In the genomic region with DNA sequence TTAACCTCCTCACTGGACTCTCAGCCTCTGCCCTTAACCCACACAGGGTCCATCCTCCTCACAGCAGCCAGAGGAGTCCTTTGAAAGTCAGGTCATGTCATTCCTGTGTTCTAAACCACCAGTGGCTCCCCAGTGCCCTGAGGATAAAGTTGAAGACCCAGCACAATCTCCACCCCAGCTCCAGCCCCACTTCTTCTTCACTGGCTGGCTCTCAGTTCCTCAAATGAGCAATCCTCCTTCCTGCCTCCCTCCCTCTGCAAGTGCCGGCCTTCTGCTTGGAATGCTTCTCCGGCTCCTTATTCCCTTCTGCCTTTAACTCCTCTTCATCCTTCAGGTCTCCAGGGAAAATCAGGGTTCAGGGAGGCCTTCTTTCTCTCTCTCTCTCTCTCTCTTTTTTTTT, we compare ENCODE assay signal across 1 cellular context.
A peak's percentile ranks its signal among the peaks of the same experiment; 100 is the strongest.
TF ChIP-seq lines count a peak whose summit lies in the region.

No MANE protein-coding gene starts in this region.

TF ChIP-seq in K562, 482 proteins besides CTCF, POLR2A, EP300 and RAD21:
- TF ChIP-seq SPI1 (IDR thresholded peaks at IDR 0.05; ENCODE audit: borderline replicate concordance, low read depth, low read length) (peak; percentile 38; the same call in 1 of the 2 replicates), ZNF12 (CRISPR knock-in tag; IDR thresholded peaks at IDR 0.05) (no peak), FOXA3 (CRISPR knock-in tag; conservative IDR thresholded peaks at IDR 0.05 in 1 of 2, IDR thresholded peaks at IDR 0.05 in 1 of 2) (no peak), SMARCC2 (IDR thresholded peaks at IDR 0.05; ENCODE audit: low read depth) (no peak), KDM1A (IDR thresholded peaks at IDR 0.05) (no peak), HDAC3 (IDR thresholded peaks at IDR 0.05; ENCODE audit: borderline replicate concordance, partially characterized antibody) (no peak), FOXK1 (CRISPR knock-in tag; IDR thresholded peaks at IDR 0.05; ENCODE audit: borderline replicate concordance) (no peak), POLR2AphosphoS2 (IDR thresholded peaks at IDR 0.05; ENCODE audit: low read length) (no peak)
- TF ChIP-seq, protein P1, sequence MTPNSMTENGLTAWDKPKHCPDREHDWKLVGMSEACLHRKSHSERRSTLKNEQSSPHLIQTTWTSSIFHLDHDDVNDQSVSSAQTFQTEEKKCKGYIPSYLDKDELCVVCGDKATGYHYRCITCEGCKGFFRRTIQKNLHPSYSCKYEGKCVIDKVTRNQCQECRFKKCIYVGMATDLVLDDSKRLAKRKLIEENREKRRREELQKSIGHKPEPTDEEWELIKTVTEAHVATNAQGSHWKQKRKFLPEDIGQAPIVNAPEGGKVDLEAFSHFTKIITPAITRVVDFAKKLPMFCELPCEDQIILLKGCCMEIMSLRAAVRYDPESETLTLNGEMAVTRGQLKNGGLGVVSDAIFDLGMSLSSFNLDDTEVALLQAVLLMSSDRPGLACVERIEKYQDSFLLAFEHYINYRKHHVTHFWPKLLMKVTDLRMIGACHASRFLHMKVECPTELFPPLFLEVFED (CRISPR knock-in tag; conservative IDR thresholded peaks at IDR 0.05): no peak
TF ChIP-seq in K562: peak in this region for 1.
